Comparison of ENCODE assay signal across 8 cellular contexts in the genomic region with DNA sequence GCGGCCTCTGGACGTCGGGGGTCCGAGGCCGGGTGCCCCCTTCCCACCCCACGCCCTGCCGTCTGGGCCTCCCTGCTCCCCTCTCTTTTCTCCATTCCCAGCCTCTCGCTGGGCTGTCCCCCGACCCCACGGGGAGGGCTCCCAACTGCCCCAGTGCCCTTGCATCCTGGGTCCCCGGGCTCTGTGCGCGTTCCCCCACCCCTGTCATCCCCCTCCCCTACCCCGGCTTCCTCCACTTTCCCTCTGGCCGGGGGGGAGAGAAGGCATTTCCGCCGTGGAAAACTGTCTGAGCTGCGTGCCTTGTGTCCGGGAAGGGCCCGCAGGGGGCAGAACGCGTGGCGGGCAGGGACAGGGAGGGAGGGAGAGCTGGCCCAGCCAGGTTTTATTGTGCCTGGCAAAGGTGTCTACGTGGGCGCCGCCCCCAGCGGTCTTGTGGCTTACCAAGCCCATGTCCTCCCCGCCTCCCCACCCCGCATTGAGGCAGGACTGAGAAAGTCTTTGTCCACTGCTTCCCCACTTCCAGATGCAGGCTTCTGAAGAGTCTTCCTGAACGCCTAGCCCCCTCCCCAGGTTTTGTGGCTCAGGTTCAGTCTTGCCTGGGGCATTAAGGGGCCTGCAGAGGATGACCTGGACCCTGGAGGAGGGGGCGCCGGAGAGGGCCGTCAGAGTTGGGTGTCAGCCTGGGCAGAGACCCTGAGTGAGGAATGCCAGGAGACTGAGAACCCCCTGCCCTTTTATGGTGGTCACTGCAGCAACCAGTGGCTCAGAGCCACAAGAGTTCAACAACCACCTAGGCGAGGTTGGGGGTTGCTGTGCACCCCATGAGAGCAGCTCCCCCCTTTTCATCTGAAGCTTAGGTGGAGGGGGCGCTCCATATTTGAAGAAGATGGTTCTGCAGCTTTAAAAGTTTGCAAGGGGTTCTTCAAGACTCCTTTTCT. TPM values are rescaled to one million over a fixed set of nuclear protein-coding genes. Genes with fewer than 3 reads are reported as not detected.
DNase-seq lines count a peak whose midpoint lies in the region; TF ChIP-seq lines count a peak whose summit lies in the region.

No MANE protein-coding gene starts in this region.

- WGBS in urinary bladder = 10% methylated on average over 35 of the region's 35 CpGs

- DNase-seq in DMS153 (lab: John Stamatoyannopoulos, UW) = peak; percentile 6
- DNase-seq in DMS153 treated with DMSO at 0.1 percent for 48 hours (lab: John Stamatoyannopoulos, UW; ENCODE audit: unreplicated experiment) = no peak
- DNase-seq in RPMI8226 = peak; percentile 65
- no peak for DNase-seq in coronary artery (ENCODE audit: low spot score)
- peak; percentile 38 for DNase-seq in midbrain (lab: John Stamatoyannopoulos, UW)
- DNase-seq in SJCRH30 = no peak
- DNase-seq in NCI-H2081 treated with DMSO at 0.1 percent for 48 hours (lab: John Stamatoyannopoulos, UW) = no peak

- peak overlapping the region; percentile 85 for H3K4me3 ChIP-seq in coronary artery
- peak overlapping the region; percentile 77 for H3K4me3 ChIP-seq in urinary bladder (ENCODE audit: low read depth, low read length)
- no peak overlapping the region for H3K4me3 ChIP-seq in SJCRH30

- no peak for TF ChIP-seq CTCF in coronary artery (IDR thresholded peaks at IDR 0.05)

- H3K36me3 ChIP-seq in urinary bladder (ENCODE audit: insufficient read depth) (no peaks in the 10 kb centered on the region), SJCRH30 (no peaks in the 10 kb centered on the region)

- H3K9me3 ChIP-seq in SJCRH30 (replicated peaks) = no peaks in the 10 kb centered on the region

- H3K4me1 ChIP-seq in urinary bladder (ENCODE audit: insufficient read depth) = no peaks in the 10 kb centered on the region
- peaks cover 33% of the 10 kb centered on the region for H3K4me1 ChIP-seq in SJCRH30

- peaks cover 32% of the 10 kb centered on the region for H3K27me3 ChIP-seq in SJCRH30

- H3K27ac ChIP-seq in coronary artery (no peak overlapping the region), urinary bladder (ENCODE audit: low read depth) (peak overlapping the region; percentile 34), SJCRH30 (no peak overlapping the region)

RNA-seq across cellular contexts. Expression of a gene that starts 1.3 kb away (rescaled TPM):
- 174 TPM for total RNA-seq in urinary bladder
- polyA plus RNA-seq in urinary bladder = 230 TPM
- 18.1 and 20.9 TPM in 2 replicates for total RNA-seq in SJCRH30 (2014; rRNA removed; shearing (Covaris generic))

RNA-seq across cellular contexts. Expression of a gene that starts 59.0 kb away (rescaled TPM):
- 0.05 TPM for total RNA-seq in urinary bladder
- 0.22 TPM for polyA plus RNA-seq in urinary bladder
- 0.10 TPM in 1 of 2 replicates, not detected in the other for total RNA-seq in SJCRH30 (2014; rRNA removed; shearing (Covaris generic))

Comparison
In these comparisons a context has a peak if more than half of its experiments do, and no peak if none do; other contexts are left out.
1. DNase-seq: peak in DMS153 (single experiment), RPMI8226 (single experiment) and midbrain (single experiment); none in DMS153 treated with DMSO at 0.1 percent for 48 hours (single experiment), coronary artery (single experiment), SJCRH30 (0 of 2) and NCI-H2081 treated with DMSO at 0.1 percent for 48 hours (single experiment).